16 cellular contexts compared by ENCODE assay signal in genomic region chr10:104005172-104005863, GRCh38.
"Had no signal": no experiment of that assay in that cellular context is flagged by ENCODE, and none has a peak within 500 bp of the region (broad histone marks: within the 10 kb centered on the region; RNA-seq: fewer than 3 reads in every experiment).

No MANE protein-coding gene starts in this region.

- DNase-seq: activated CD4-positive, alpha-beta T cell treated with anti-CD3 and anti-CD28 coated beads, Interleukin-2, amount 10 ng/mL, durations not matched to agents 24 days and 14 days; activated gamma-delta T cell treated with Interleukin-2 at 50 U/mL for 16 hours; adrenal gland; effector CD8-positive, alpha-beta T cell; naive thymus-derived CD8-positive, alpha-beta T cell; spleen; stimulated activated CD4-positive, alpha-beta T cell treated with anti-CD3 and anti-CD28 coated beads, Interleukin-4, amount 100 ng/mL, for 4 hours; stimulated activated naive B cell treated with anti-CD40 and anti-IgM and Interleukin-4, amounts not matched to agents 10 μg/mL and 1 μg/mL and 100 μg/mL, for 72 hours; upper lobe of left lung had no signal

- FAIRE-seq: astrocyte, TTC549 had no signal

- H3K4me1 ChIP-seq: adrenal gland, breast epithelium, SJSA1, upper lobe of left lung had no signal

- H3K27ac Mint-ChIP-seq: activated CD4-positive, alpha-beta T cell treated with anti-CD3 and anti-CD28 coated beads, Interleukin-2, amount 10 ng/mL, durations not matched to agents 24 days and 14 days; stimulated activated naive B cell treated with anti-CD40 and anti-IgM and Interleukin-4, amounts not matched to agents 10 μg/mL and 1 μg/mL and 100 μg/mL, for 72 hours; T-helper 2 cell treated with Interferon-gamma antibody and Interleukin-4, amounts not matched to agents 5 μg/mL and 100 μg/mL, for 36 hours had no signal

- H3K4me1 Mint-ChIP-seq: activated CD4-positive, alpha-beta T cell treated with anti-CD3 and anti-CD28 coated beads, Interleukin-2, amount 10 ng/mL, durations not matched to agents 24 days and 14 days; stimulated activated naive B cell treated with anti-CD40 and anti-IgM and Interleukin-4, amounts not matched to agents 10 μg/mL and 1 μg/mL and 100 μg/mL, for 72 hours had no signal

- H3K27ac ChIP-seq: adrenal gland, breast epithelium, SJSA1, spleen, thoracic aorta, upper lobe of left lung had no signal

- H3K9me3 Mint-ChIP-seq: activated CD4-positive, alpha-beta T cell treated with anti-CD3 and anti-CD28 coated beads, Interleukin-2, amount 10 ng/mL, durations not matched to agents 24 days and 14 days; activated naive CD4-positive, alpha-beta T cell treated with anti-CD3 and anti-CD28 coated beads, Interleukin-2, amount 50 U/mL, for 72 hours; naive thymus-derived CD8-positive, alpha-beta T cell; stimulated activated naive B cell treated with anti-CD40 and anti-IgM and Interleukin-4, amounts not matched to agents 10 μg/mL and 1 μg/mL and 100 μg/mL, for 72 hours; T-helper 2 cell treated with Interferon-gamma antibody and Interleukin-4, amounts not matched to agents 5 μg/mL and 100 μg/mL, for 36 hours had no signal

- H3K4me3 ChIP-seq: adrenal gland, breast epithelium, SJSA1, spleen, thoracic aorta, upper lobe of left lung had no signal

- H3K27me3 Mint-ChIP-seq: activated CD4-positive, alpha-beta T cell treated with anti-CD3 and anti-CD28 coated beads, Interleukin-2, amount 10 ng/mL, durations not matched to agents 24 days and 14 days; naive thymus-derived CD8-positive, alpha-beta T cell; stimulated activated naive B cell treated with anti-CD40 and anti-IgM and Interleukin-4, amounts not matched to agents 10 μg/mL and 1 μg/mL and 100 μg/mL, for 72 hours had no signal

- ATAC-seq: naive thymus-derived CD8-positive, alpha-beta T cell; stimulated activated naive B cell treated with anti-CD40 and anti-IgM and Interleukin-4, amounts not matched to agents 10 μg/mL and 1 μg/mL and 100 μg/mL, for 72 hours had no signal

- H3K4me3 Mint-ChIP-seq: activated CD4-positive, alpha-beta T cell treated with anti-CD3 and anti-CD28 coated beads, Interleukin-2, amount 10 ng/mL, durations not matched to agents 24 days and 14 days; naive thymus-derived CD8-positive, alpha-beta T cell; stimulated activated naive B cell treated with anti-CD40 and anti-IgM and Interleukin-4, amounts not matched to agents 10 μg/mL and 1 μg/mL and 100 μg/mL, for 72 hours; T-helper 2 cell treated with Interferon-gamma antibody and Interleukin-4, amounts not matched to agents 5 μg/mL and 100 μg/mL, for 36 hours had no signal

- H3K9me3 ChIP-seq: adrenal gland, breast epithelium, SJSA1, spleen, thoracic aorta, upper lobe of left lung had no signal

- H3K27me3 ChIP-seq: adrenal gland, breast epithelium, SJSA1, spleen, upper lobe of left lung had no signal
